In genomic region chr16:4135537-4135936, GRCh38 we compare ENCODE assay signal across 25 cellular contexts. TPM values are rescaled to one million over a fixed set of nuclear protein-coding genes. Genes with fewer than 3 reads are reported as not detected.
DNase-seq lines count a peak whose midpoint lies in the region; FAIRE-seq and TF ChIP-seq lines count a peak whose summit lies in the region.
"Had no signal": no experiment of that assay in that cellular context is flagged by ENCODE, and none has a peak within 500 bp of the region (broad histone marks: within the 10 kb centered on the region; RNA-seq: fewer than 3 reads in every experiment).

No MANE protein-coding gene starts in this region.

- H3K36me3 ChIP-seq in Caco-2 (ENCODE audit: control insufficient read depth, insufficient read depth, low read length) (no peaks in the 10 kb centered on the region), PC-9 (ENCODE audit: low read depth) (no peaks in the 10 kb centered on the region), keratinocyte (ENCODE audit: control insufficient read depth in 2 of 2, extremely low read depth in 1 of 2, insufficient read depth in 2 of 2, low read length in 2 of 2) (no peaks in the 10 kb centered on the region), thyroid gland (no peaks in the 10 kb centered on the region), transverse colon (no peaks in the 10 kb centered on the region)
- H3K36me3 ChIP-seq: HAP-1 had no signal

- 92 to 95% methylated on average over 1 of the region's 1 CpG for WGBS in thyroid gland, 2 donors
- WGBS in transverse colon (ENCODE audit: low coverage in 1 of 2), 2 donors: 91 to 100% methylated on average over 1 of the region's 1 CpG

- H3K4me2 ChIP-seq in PC-9 (peak overlapping the region; percentile 65; the same call in 1 of the 2 replicates), keratinocyte (ENCODE audit: control insufficient read depth, extremely low read depth, insufficient read depth, low read depth, low read length) (peak overlapping the region; percentile 76)

- intact Hi-C loops in Caco-2 (cut with micrococcal nuclease; ENCODE audit: unreplicated experiment): no loop called here
- intact Hi-C loops in PC-9 (cut with micrococcal nuclease; ENCODE audit: unreplicated experiment): loop anchor here (5.0 kb wide), 1 partner anchor 123 kb away; no protein-coding TSS in a partner anchor
- intact Hi-C loops in thyroid gland (cut with DNase I): no loop called here
- intact Hi-C loops in transverse colon (cut with DNase I; ENCODE audit: low total_unique reads): no loop called here

- no peaks in the 10 kb centered on the region for H3K79me2 ChIP-seq in PC-9 (ENCODE audit: low read depth)
- H3K79me2 ChIP-seq in keratinocyte (ENCODE audit: control insufficient read depth, insufficient read depth, low read length): no peaks in the 10 kb centered on the region

- peaks cover 10% of the 10 kb centered on the region for H3K9me3 Mint-ChIP-seq in Caco-2 (ENCODE audit: unreplicated experiment)
- H3K9me3 Mint-ChIP-seq: CD8-positive, alpha-beta T cell had no signal

- no peak for DNase-seq in Caco-2
- DNase-seq in PC-9: no peak
- no peak for DNase-seq in keratinocyte (ENCODE audit: low read depth, low spot score)
- no peak for DNase-seq in thyroid gland
- DNase-seq in pons (ENCODE audit: low spot score): no peak
- DNase-seq in NOMO-1 (lab: John Stamatoyannopoulos, UW; ENCODE audit: unreplicated experiment in 2 of 2): no peak
- DNase-seq in NCI-H1092 (lab: John Stamatoyannopoulos, UW): no peak
- DNase-seq in transverse colon: no peak
- DNase-seq: AML-193; C1 segment of cervical spinal cord; CD8-positive, alpha-beta T cell; EL; GF-D8; MV-4-11; NCI-H1694; NCI-H2081; NCI-H2171; NCI-H345; NCI-H524; NCI-H774; Right ventricle myocardium superior had no signal

- H2AFZ ChIP-seq in PC-9 (no peak overlapping the region), keratinocyte (ENCODE audit: control insufficient read depth, low read length) (no peak overlapping the region)

- in situ Hi-C loops in transverse colon (cut with MboI; ENCODE audit: low pct_ligation_motif_present in 1 of 4, low pct_unique_long_range_greater_than_20kb in 1 of 4, low sequenced_read_pairs in 3 of 4): no loop called here

- POLR2A ChIA-PET in Caco-2 (lab: Charles Lee): no interaction called here
- POLR2A ChIA-PET in PC-9 (lab: Charles Lee; ENCODE audit: unreplicated experiment): no interaction called here

- H4K20me1 ChIP-seq in PC-9 (ENCODE audit: insufficient read depth): no peaks in the 10 kb centered on the region
- no peaks in the 10 kb centered on the region for H4K20me1 ChIP-seq in keratinocyte (ENCODE audit: control insufficient read depth, extremely low read depth, insufficient read depth, low read length)

- H3K27me3 Mint-ChIP-seq in Caco-2 (ENCODE audit: insufficient read depth, unreplicated experiment): no peaks in the 10 kb centered on the region

- CTCF ChIA-PET in Caco-2 (lab: Charles Lee): interaction anchor here (1.0 kb wide), 1 partner anchor 118 kb away, joined by 3 read pairs; no protein-coding TSS in a partner anchor
- CTCF ChIA-PET in PC-9 (lab: Charles Lee): interaction anchor here (2.0 kb wide), 1 partner anchor 118 kb away, joined by 9 read pairs; no protein-coding TSS in a partner anchor

- TF ChIP-seq EP300 in transverse colon (IDR thresholded peaks at IDR 0.05; ENCODE audit: low read depth): no peak

- H3K9me1 ChIP-seq in keratinocyte (ENCODE audit: control insufficient read depth, extremely low read depth, insufficient read depth, low read length): no peaks in the 10 kb centered on the region

- peaks cover 11% of the 10 kb centered on the region; the same call in 1 of the 2 replicates for H3F3A ChIP-seq in PC-9 (ENCODE audit: insufficient read depth, low read depth)

- H3K9me3 ChIP-seq in Caco-2: no peaks in the 10 kb centered on the region
- H3K9me3 ChIP-seq in PC-9 (ENCODE audit: insufficient read depth, low read depth): no peaks in the 10 kb centered on the region
- H3K9me3 ChIP-seq in keratinocyte (ENCODE audit: control insufficient read depth, low read depth, low read length): no peaks in the 10 kb centered on the region
- no peaks in the 10 kb centered on the region for H3K9me3 ChIP-seq in thyroid gland
- H3K9me3 ChIP-seq in transverse colon: no peaks in the 10 kb centered on the region
- H3K9me3 ChIP-seq: HAP-1 had no signal

- H3K27ac ChIP-seq in PC-9: 0 out of 2 replicates have a peak overlapping the region, but pooled peaks have one; percentile 84
- peak overlapping the region; percentile 79 for H3K27ac ChIP-seq in keratinocyte (ENCODE audit: control insufficient read depth, insufficient read depth, low read length)
- H3K27ac ChIP-seq in thyroid gland: peak overlapping the region; percentile 70 to 85 (median 79)
- no peak overlapping the region for H3K27ac ChIP-seq in transverse colon

- BruUV-seq in Caco-2 (replicated peaks; lab: Mats Ljungman, UMichigan) (no TSS peak), PC-9 (replicated peaks; lab: Mats Ljungman, UMichigan) (no TSS peak)

- H3K4me1 ChIP-seq in Caco-2: peaks cover 18% of the 10 kb centered on the region
- peaks cover 11% of the 10 kb centered on the region for H3K4me1 ChIP-seq in PC-9 (replicated peaks; ENCODE audit: insufficient read depth)
- H3K4me1 ChIP-seq in keratinocyte (ENCODE audit: control insufficient read depth, extremely low read depth, insufficient read depth, low read length): peaks cover 20% of the 10 kb centered on the region
- peaks cover 5 to 10% of the 10 kb centered on the region in 2 donors for H3K4me1 ChIP-seq in thyroid gland
- no peaks in the 10 kb centered on the region for H3K4me1 ChIP-seq in transverse colon

- no peaks in the 10 kb centered on the region for H3K9me2 ChIP-seq in PC-9 (ENCODE audit: insufficient read depth)

- peak overlapping the region; percentile 95 for H3K27ac Mint-ChIP-seq in Caco-2 (ENCODE audit: unreplicated experiment)
- H3K27ac Mint-ChIP-seq: CD8-positive, alpha-beta T cell; IgD-negative memory B cell had no signal

- no peak for TF ChIP-seq POLR2A in thyroid gland (IDR thresholded peaks at IDR 0.05)
- no peak for TF ChIP-seq POLR2A in transverse colon (IDR thresholded peaks at IDR 0.05)

- H3K27me3 ChIP-seq in Caco-2 (replicated peaks; ENCODE audit: control insufficient read depth, insufficient read depth, low read length) (no peaks in the 10 kb centered on the region), PC-9 (ENCODE audit: insufficient read depth, low read depth) (no peaks in the 10 kb centered on the region), keratinocyte (ENCODE audit: control insufficient read depth, extremely low read depth, insufficient read depth, low read length) (no peaks in the 10 kb centered on the region), thyroid gland (no peaks in the 10 kb centered on the region), transverse colon (no peaks in the 10 kb centered on the region)

- H3K9ac ChIP-seq in keratinocyte (ENCODE audit: control insufficient read depth, extremely low read depth, insufficient read depth, low read length): no peak overlapping the region

- H3K36me3 Mint-ChIP-seq in Caco-2 (ENCODE audit: insufficient read depth, unreplicated experiment): peaks cover 6% of the 10 kb centered on the region
- H3K36me3 Mint-ChIP-seq: CD8-positive, alpha-beta T cell had no signal

- H3K4me3 ChIP-seq in Caco-2 (ENCODE audit: low read depth, low read length) (no peak overlapping the region), PC-9 (peak overlapping the region; percentile 9; the same call in 1 of the 2 replicates), keratinocyte (ENCODE audit: control insufficient read depth in 2 of 3, extremely low read depth in 1 of 3, insufficient read depth in 2 of 3, low read depth in 1 of 3, low read length in 3 of 3) (no peak overlapping the region), thyroid gland (replicated peaks in 1 of 3) (no peak overlapping the region), transverse colon (no peak overlapping the region)
- H3K4me3 ChIP-seq: HAP-1 had no signal

- FAIRE-seq in keratinocyte (lab: Jason Lieb, UNC): no peak
- FAIRE-seq: D721Med, RCC 7860 had no signal

- peak overlapping the region; percentile 52 for H3K4me3 Mint-ChIP-seq in Caco-2 (ENCODE audit: unreplicated experiment)
- H3K4me3 Mint-ChIP-seq: CD8-positive, alpha-beta T cell had no signal

- peaks cover 9% of the 10 kb centered on the region for H3K4me1 Mint-ChIP-seq in Caco-2 (ENCODE audit: low read depth, unreplicated experiment)
- H3K4me1 Mint-ChIP-seq: IgD-negative memory B cell had no signal

- dilution Hi-C loops in keratinocyte (cut with MboI; ENCODE audit: extremely low pct_ligation_motif_present, low sequenced_read_pairs): no loop called here

- TF ChIP-seq CTCF in Caco-2 (IDR thresholded peaks at IDR 0.05; ENCODE audit: insufficient read depth in 1 of 2, low read depth in 1 of 2, low read length in 1 of 2, severe bottlenecking in 1 of 2, unreplicated experiment in 1 of 2) (no peak), PC-9 (conservative IDR thresholded peaks at IDR 0.05) (no peak), keratinocyte (optimal IDR thresholded peaks at IDR 0.05 in 1 of 3, IDR thresholded peaks at IDR 0.05 in 1 of 3, conservative IDR thresholded peaks at IDR 0.05 in 1 of 3; ENCODE audit: extremely low read depth in 1 of 3, insufficient read depth in 2 of 3, low read length in 3 of 3) (no peak), thyroid gland (IDR thresholded peaks at IDR 0.05) (no peak), transverse colon (IDR thresholded peaks at IDR 0.05) (no peak)

RNA-seq across cellular contexts. Expression of gene ADCY9, which starts 19.3 kb away (rescaled TPM):
- total RNA-seq in Caco-2 (2022): 11.5 and 12.6 TPM in 2 replicates
- total RNA-seq in PC-9 (2021): 9.8 and 10.5 TPM in 2 replicates
- polyA plus RNA-seq in keratinocyte: 2.9 to 7.6 TPM (median 3.0 TPM) in 3 replicates
- polyA plus RNA-seq in keratinocyte (2011; ENCODE audit: low read depth): 4.6 TPM
- polyA plus RNA-seq in keratinocyte (2011; cell fraction: cytosol; rRNA removed): 3.8 and 4.9 TPM in 2 replicates
- 15.8 and 17.2 TPM in 2 replicates for polyA plus RNA-seq in keratinocyte (2011; cell fraction: nucleus; rRNA removed)
- polyA plus RNA-seq in keratinocyte (2012; ENCODE audit: low replicate concordance): 7.5 and 8.0 TPM in 2 replicates
- 9.2 to 34.7 TPM (median 10.9 TPM) in 3 replicates for polyA minus RNA-seq in keratinocyte
- polyA minus RNA-seq in keratinocyte (2011; cell fraction: cytosol; rRNA and poly(A)+ RNA removed): 21.1 TPM
- polyA minus RNA-seq in keratinocyte (2011; cell fraction: nucleus; rRNA and poly(A)+ RNA removed): 27.3 and 28.2 TPM in 2 replicates
- total RNA-seq in thyroid gland: 100 to 1,000 TPM in 2 of 4 donors, 10 to 100 TPM in 2; 61.4 to 123 (median 94.1) TPM
- 10 to 100 TPM; 33.7 to 46.0 (median 37.2) TPM for total RNA-seq in transverse colon

Comparison
In these comparisons a context has a peak if more than half of its experiments do, and no peak if none do; other contexts are left out.
1. H3K27ac ChIP-seq: peak in PC-9 (single experiment), keratinocyte (single experiment) and thyroid gland (3 of 3); none in transverse colon (0 of 4).